In the genomic region with DNA sequence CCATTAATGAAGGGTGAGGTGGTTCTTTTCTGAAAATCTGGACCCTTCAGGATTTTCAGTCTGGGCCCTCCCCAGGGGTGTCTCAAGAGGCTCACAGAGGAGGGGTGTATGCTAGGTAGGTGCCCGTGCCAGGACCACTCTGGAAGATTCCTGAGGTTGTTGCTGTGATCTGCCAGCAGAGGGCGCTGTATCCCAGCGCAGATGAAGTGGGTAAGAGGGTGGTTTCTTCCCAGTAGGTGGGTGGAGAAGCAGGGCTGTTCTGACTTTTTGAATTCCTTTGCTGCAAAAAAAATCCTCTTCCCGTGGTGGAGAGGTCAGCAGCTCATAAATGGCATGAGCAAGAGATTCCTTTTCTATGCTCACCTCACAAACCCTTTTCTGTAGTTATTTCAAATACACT, we compare ENCODE assay signal across 8 cellular contexts.
DNase-seq lines count a peak whose midpoint lies in the region; ATAC-seq, FAIRE-seq and TF ChIP-seq lines count a peak whose summit lies in the region.

No MANE protein-coding gene starts in this region.

- no peak overlapping the region for H3K4me2 ChIP-seq in parathyroid adenoma (ENCODE audit: low read length)

- H3K27ac Mint-ChIP-seq in activated T-cell treated with anti-CD3 and anti-CD28 coated beads, Interleukin-2, amount 50 U/mL, for 24 hours: no peak overlapping the region

- FAIRE-seq in GM18507 (lab: Jason Lieb, UNC): no peak

- H3K79me2 ChIP-seq in parathyroid adenoma: no peaks in the 10 kb centered on the region

- no peak overlapping the region for H2AFZ ChIP-seq in parathyroid adenoma

- no peak overlapping the region for H3K27ac ChIP-seq in parathyroid adenoma

- no peaks in the 10 kb centered on the region for H3K9me3 ChIP-seq in parathyroid adenoma (ENCODE audit: control insufficient read depth, low read length)

- H3K9me3 Mint-ChIP-seq in activated T-cell treated with anti-CD3 and anti-CD28 coated beads, Interleukin-2, amount 50 U/mL, for 24 hours: no peaks in the 10 kb centered on the region

- H3K36me3 ChIP-seq in parathyroid adenoma (ENCODE audit: control insufficient read depth, insufficient read depth, low read length): no peaks in the 10 kb centered on the region

- H3K4me1 ChIP-seq in parathyroid adenoma: no peaks in the 10 kb centered on the region

- no peak overlapping the region for H3K4me3 Mint-ChIP-seq in activated T-cell treated with anti-CD3 and anti-CD28 coated beads, Interleukin-2, amount 50 U/mL, for 24 hours

- peaks cover 32% of the 10 kb centered on the region for H3K27me3 Mint-ChIP-seq in activated T-cell treated with anti-CD3 and anti-CD28 coated beads, Interleukin-2, amount 50 U/mL, for 24 hours

- H3K9ac ChIP-seq in parathyroid adenoma: no peak overlapping the region

- no peaks in the 10 kb centered on the region for H3K27me3 ChIP-seq in parathyroid adenoma (ENCODE audit: control insufficient read depth, insufficient read depth, low read length)

- H3K36me3 Mint-ChIP-seq in activated T-cell treated with anti-CD3 and anti-CD28 coated beads, Interleukin-2, amount 50 U/mL, for 24 hours (ENCODE audit: low read depth): no peaks in the 10 kb centered on the region

- peak; percentile 70 for TF ChIP-seq CTCF in AG10803 (conservative IDR thresholded peaks at IDR 0.05; ENCODE audit: low read length)
- peak; percentile 65 for TF ChIP-seq CTCF in foreskin fibroblast (IDR thresholded peaks at IDR 0.05; ENCODE audit: low read depth, low read length)
- TF ChIP-seq CTCF in parathyroid adenoma (IDR thresholded peaks at IDR 0.05): peak; percentile 78

- no peak for ATAC-seq in GM21381 (IDR thresholded peaks at IDR 0.05; ENCODE audit: unreplicated experiment)

- H3K4me1 Mint-ChIP-seq in activated T-cell treated with anti-CD3 and anti-CD28 coated beads, Interleukin-2, amount 50 U/mL, for 24 hours (ENCODE audit: low read depth): peaks cover 16% of the 10 kb centered on the region

- H3K4me3 ChIP-seq in AG10803 (ENCODE audit: low read length) (no peak overlapping the region), foreskin fibroblast (ENCODE audit: low read depth in 1 of 2, low read length in 2 of 2) (no peak overlapping the region), parathyroid adenoma (ENCODE audit: low read depth, low read length) (no peak overlapping the region)

- DNase-seq in AG10803 (ENCODE audit: low read depth): peak; percentile 23
- DNase-seq in GM18507 (ENCODE audit: extremely low spot score, insufficient read length, low read depth): peak; percentile 3
- peak; percentile 44 for DNase-seq in NCI-H748 treated with DMSO at 0.1 percent for 48 hours (lab: John Stamatoyannopoulos, UW)
- peak; percentile 54 for DNase-seq in activated T-cell treated with anti-CD3 and anti-CD28 coated beads, Interleukin-2, amount 50 U/mL, for 24 hours
- peak; percentile 18 to 71 for DNase-seq in foreskin fibroblast
- DNase-seq in NCI-H1436 (lab: John Stamatoyannopoulos, UW): no peak
